8 cellular contexts compared by ENCODE assay signal in the genomic region with DNA sequence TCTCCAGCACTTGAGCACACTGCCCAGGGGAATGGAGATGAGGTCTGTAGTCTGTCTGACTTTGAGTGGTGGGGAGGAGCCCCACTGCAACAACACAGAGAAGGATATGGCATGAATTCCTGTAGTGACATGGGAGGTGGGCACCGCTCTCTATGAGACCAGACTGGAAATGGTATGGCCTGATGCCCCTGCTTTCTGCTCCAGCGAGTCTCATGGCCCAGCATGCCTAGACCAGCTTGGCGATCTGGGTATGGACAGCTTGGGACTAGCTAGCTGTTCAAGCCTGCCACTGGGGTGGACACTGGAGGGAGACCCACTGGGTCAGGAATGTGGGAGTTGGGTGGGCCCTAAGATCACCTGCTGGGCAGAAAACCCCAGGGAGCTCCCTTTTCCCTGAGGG.
"Had no signal": no experiment of that assay in that cellular context is flagged by ENCODE, and none has a peak within 500 bp of the region (broad histone marks: within the 10 kb centered on the region; RNA-seq: fewer than 3 reads in every experiment).

No MANE protein-coding gene starts in this region.

- H2AFZ ChIP-seq: GM23338 had no signal

- H3K4me2 ChIP-seq: GM23338 had no signal

- H3K4me3 ChIP-seq: GM23338, K562 had no signal

- DNase-seq: H9, HCEC 1CT, IMR-90 had no signal

- ATAC-seq: GM23338, K562 had no signal

- FAIRE-seq: H1, H54, HTR-8/SVneo, K562 had no signal
